13 cellular contexts compared by ENCODE assay signal in the genomic region with DNA sequence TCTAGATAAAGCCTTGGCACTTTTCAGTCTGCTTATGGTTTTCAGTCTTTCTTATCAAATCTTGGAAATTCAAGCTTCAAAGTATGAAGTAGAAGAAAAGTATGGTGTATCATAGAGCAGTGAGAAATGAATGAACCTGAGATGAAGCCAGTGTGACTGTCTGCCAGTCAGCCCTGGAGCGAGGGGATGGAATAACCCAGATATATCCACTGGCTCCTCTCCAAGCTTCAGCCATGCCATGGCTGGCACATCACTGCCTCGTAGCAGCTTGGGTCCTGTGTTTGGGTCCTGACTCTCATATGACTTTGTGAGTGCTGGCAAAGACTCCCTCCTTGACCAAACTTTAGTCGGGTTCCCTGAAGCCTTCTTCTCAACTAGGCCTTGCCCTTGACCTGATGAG.
"Had no signal": no experiment of that assay in that cellular context is flagged by ENCODE, and none has a peak within 500 bp of the region (broad histone marks: within the 10 kb centered on the region; RNA-seq: fewer than 3 reads in every experiment).

No MANE protein-coding gene starts in this region.

- DNase-seq: activated naive CD8-positive, alpha-beta T cell treated with anti-CD3 and anti-CD28 coated beads, Interleukin-2, amount 10 ng/mL, durations not matched to agents 7 days and 5 days; brain microvascular endothelial cell; effector memory CD8-positive, alpha-beta T cell; left colon; naive thymus-derived CD4-positive, alpha-beta T cell; stimulated activated CD4-positive, alpha-beta T cell treated with anti-CD3 and anti-CD28 coated beads, Interleukin-2, amount 100 ng/mL, for 48 hours; stimulated activated naive CD8-positive, alpha-beta T cell treated with anti-CD3 and anti-CD28 coated beads, Interleukin-15, Interleukin-2, amounts not matched to agents 100 U/mL and 50 U/mL, for 24 hours; SW 1271 had no signal

- H3K9me3 Mint-ChIP-seq: activated naive CD8-positive, alpha-beta T cell treated with anti-CD3 and anti-CD28 coated beads, Interleukin-2, amount 10 ng/mL, durations not matched to agents 7 days and 5 days; activated T-helper 1 cell treated with anti-CD3 and anti-CD28 coated beads, Interleukin-12 subunit alpha, Interleukin-12 subunit beta, Interleukin-2, Interleukin-4 antibody, amounts not matched to agents 30 ng/mL and 10 ng/mL and 1 ng/mL, durations not matched to agents 14 hours and 24 hours and 36 hours; dendritic cell treated with granulocyte-macrophage colony-stimulating factor and Interleukin-4, amounts not matched to agents 40 ng/mL and 50 ng/mL, for 4 days; effector memory CD8-positive, alpha-beta T cell; naive thymus-derived CD4-positive, alpha-beta T cell; T-helper 2 cell treated with Interferon-gamma antibody and Interleukin-4, amounts not matched to agents 5 μg/mL and 100 μg/mL, for 36 hours; type B pancreatic cell had no signal

- H3K9me3 ChIP-seq: neutrophil had no signal

- H3K27me3 ChIP-seq: brain microvascular endothelial cell, neutrophil had no signal

- ATAC-seq: effector memory CD8-positive, alpha-beta T cell; left colon; stimulated activated naive CD8-positive, alpha-beta T cell treated with anti-CD3 and anti-CD28 coated beads, Interleukin-15, Interleukin-2, amounts not matched to agents 100 U/mL and 50 U/mL, for 24 hours had no signal

- H3K27ac Mint-ChIP-seq: activated T-helper 1 cell treated with anti-CD3 and anti-CD28 coated beads, Interleukin-12 subunit alpha, Interleukin-12 subunit beta, Interleukin-2, Interleukin-4 antibody, amounts not matched to agents 30 ng/mL and 10 ng/mL and 1 ng/mL, durations not matched to agents 14 hours and 24 hours and 36 hours; dendritic cell treated with granulocyte-macrophage colony-stimulating factor and Interleukin-4, amounts not matched to agents 40 ng/mL and 50 ng/mL, for 4 days; T-helper 2 cell treated with Interferon-gamma antibody and Interleukin-4, amounts not matched to agents 5 μg/mL and 100 μg/mL, for 36 hours; type B pancreatic cell had no signal

- H3K36me3 Mint-ChIP-seq: type B pancreatic cell had no signal

- H3K4me3 Mint-ChIP-seq: activated naive CD8-positive, alpha-beta T cell treated with anti-CD3 and anti-CD28 coated beads, Interleukin-2, amount 10 ng/mL, durations not matched to agents 7 days and 5 days; activated T-helper 1 cell treated with anti-CD3 and anti-CD28 coated beads, Interleukin-12 subunit alpha, Interleukin-12 subunit beta, Interleukin-2, Interleukin-4 antibody, amounts not matched to agents 30 ng/mL and 10 ng/mL and 1 ng/mL, durations not matched to agents 14 hours and 24 hours and 36 hours; dendritic cell treated with granulocyte-macrophage colony-stimulating factor and Interleukin-4, amounts not matched to agents 40 ng/mL and 50 ng/mL, for 4 days; effector memory CD8-positive, alpha-beta T cell; naive thymus-derived CD4-positive, alpha-beta T cell; T-helper 2 cell treated with Interferon-gamma antibody and Interleukin-4, amounts not matched to agents 5 μg/mL and 100 μg/mL, for 36 hours; type B pancreatic cell had no signal

- H3K27ac ChIP-seq: brain microvascular endothelial cell, neutrophil had no signal

- H3K27me3 Mint-ChIP-seq: dendritic cell treated with granulocyte-macrophage colony-stimulating factor and Interleukin-4, amounts not matched to agents 40 ng/mL and 50 ng/mL, for 4 days; effector memory CD8-positive, alpha-beta T cell; type B pancreatic cell had no signal
